ENCODE assay signal across 1 cellular context in genomic region chr6:35240838-35241801, GRCh38.
TF ChIP-seq lines count a peak whose summit lies in the region.

No MANE protein-coding gene starts in this region.

TF ChIP-seq in HepG2, 621 proteins besides CTCF, POLR2A, EP300 and RAD21 (continued from another document and continues in another):
- TF ChIP-seq, protein P1, sequence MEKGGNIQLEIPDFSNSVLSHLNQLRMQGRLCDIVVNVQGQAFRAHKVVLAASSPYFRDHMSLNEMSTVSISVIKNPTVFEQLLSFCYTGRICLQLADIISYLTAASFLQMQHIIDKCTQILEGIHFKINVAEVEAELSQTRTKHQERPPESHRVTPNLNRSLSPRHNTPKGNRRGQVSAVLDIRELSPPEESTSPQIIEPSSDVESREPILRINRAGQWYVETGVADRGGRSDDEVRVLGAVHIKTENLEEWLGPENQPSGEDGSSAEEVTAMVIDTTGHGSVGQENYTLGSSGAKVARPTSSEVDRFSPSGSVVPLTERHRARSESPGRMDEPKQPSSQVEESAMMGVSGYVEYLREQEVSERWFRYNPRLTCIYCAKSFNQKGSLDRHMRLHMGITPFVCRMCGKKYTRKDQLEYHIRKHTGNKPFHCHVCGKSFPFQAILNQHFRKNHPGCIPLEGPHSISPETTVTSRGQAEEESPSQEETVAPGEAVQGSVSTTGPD (CRISPR knock-in tag; IDR thresholded peaks at IDR 0.05), result no peak
- TF ChIP-seq ZSCAN22 (CRISPR knock-in tag; IDR thresholded peaks at IDR 0.05), result no peak
- no peak for TF ChIP-seq AGO2 (optimal IDR thresholded peaks at IDR 0.05; ENCODE audit: low read depth, low read length)
- TF ChIP-seq PLRG1 (conservative IDR thresholded peaks at IDR 0.05), result no peak
- no peak for TF ChIP-seq ZNF576 (CRISPR knock-in tag; IDR thresholded peaks at IDR 0.05)
- no peak for TF ChIP-seq ZFP91 (CRISPR knock-in tag; IDR thresholded peaks at IDR 0.05; ENCODE audit: borderline replicate concordance)
- TF ChIP-seq REXO4 (CRISPR knock-in tag; IDR thresholded peaks at IDR 0.05; ENCODE audit: borderline replicate concordance), result no peak
- TF ChIP-seq E2F5 (CRISPR knock-in tag; conservative IDR thresholded peaks at IDR 0.05), result 0 out of 2 replicates have a peak, but pooled peaks have one; percentile 46
- peak; percentile 69; the same call in 1 of the 2 replicates for TF ChIP-seq ZNF580 (CRISPR knock-in tag; IDR thresholded peaks at IDR 0.05; ENCODE audit: borderline replicate concordance, low read depth)
- TF ChIP-seq, protein P2, sequence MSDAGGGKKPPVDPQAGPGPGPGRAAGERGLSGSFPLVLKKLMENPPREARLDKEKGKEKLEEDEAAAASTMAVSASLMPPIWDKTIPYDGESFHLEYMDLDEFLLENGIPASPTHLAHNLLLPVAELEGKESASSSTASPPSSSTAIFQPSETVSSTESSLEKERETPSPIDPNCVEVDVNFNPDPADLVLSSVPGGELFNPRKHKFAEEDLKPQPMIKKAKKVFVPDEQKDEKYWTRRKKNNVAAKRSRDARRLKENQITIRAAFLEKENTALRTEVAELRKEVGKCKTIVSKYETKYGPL (CRISPR knock-in tag; IDR thresholded peaks at IDR 0.05), result no peak
- no peak for TF ChIP-seq ZFAT (CRISPR knock-in tag; conservative IDR thresholded peaks at IDR 0.05)
- no peak for TF ChIP-seq RARG (CRISPR knock-in tag; IDR thresholded peaks at IDR 0.05; ENCODE audit: low read depth)
- no peak for TF ChIP-seq HMG20B (CRISPR knock-in tag; conservative IDR thresholded peaks at IDR 0.05)
- no peak for TF ChIP-seq YY1 (IDR thresholded peaks at IDR 0.05; ENCODE audit: insufficient read depth, insufficient replicate concordance, low read depth, low read length)
- TF ChIP-seq GATA4 (IDR thresholded peaks at IDR 0.05; ENCODE audit: borderline replicate concordance, low read depth), result no peak
- peak; percentile 42; the same call in 1 of the 2 replicates for TF ChIP-seq RXRA (CRISPR knock-in tag; IDR thresholded peaks at IDR 0.05)
- TF ChIP-seq ZNF17 (CRISPR knock-in tag; IDR thresholded peaks at IDR 0.05), result no peak
- TF ChIP-seq SMARCE1 (IDR thresholded peaks at IDR 0.05; ENCODE audit: borderline replicate concordance), result no peak
- no peak for TF ChIP-seq ZMYM4 (CRISPR knock-in tag; IDR thresholded peaks at IDR 0.05)
- TF ChIP-seq PHF21A (CRISPR knock-in tag; IDR thresholded peaks at IDR 0.05), result no peak
- no peak for TF ChIP-seq ZNF841 (CRISPR knock-in tag; IDR thresholded peaks at IDR 0.05; ENCODE audit: borderline replicate concordance)
- no peak for TF ChIP-seq RFX5 (IDR thresholded peaks at IDR 0.05; ENCODE audit: low read depth, low read length)
- TF ChIP-seq ZMYM2 (CRISPR knock-in tag; IDR thresholded peaks at IDR 0.05), result no peak
- no peak for TF ChIP-seq ZNF160 (CRISPR knock-in tag; IDR thresholded peaks at IDR 0.05)
- no peak for TF ChIP-seq ZNF281 (CRISPR knock-in tag; IDR thresholded peaks at IDR 0.05; ENCODE audit: borderline replicate concordance)
- TF ChIP-seq, protein P3, sequence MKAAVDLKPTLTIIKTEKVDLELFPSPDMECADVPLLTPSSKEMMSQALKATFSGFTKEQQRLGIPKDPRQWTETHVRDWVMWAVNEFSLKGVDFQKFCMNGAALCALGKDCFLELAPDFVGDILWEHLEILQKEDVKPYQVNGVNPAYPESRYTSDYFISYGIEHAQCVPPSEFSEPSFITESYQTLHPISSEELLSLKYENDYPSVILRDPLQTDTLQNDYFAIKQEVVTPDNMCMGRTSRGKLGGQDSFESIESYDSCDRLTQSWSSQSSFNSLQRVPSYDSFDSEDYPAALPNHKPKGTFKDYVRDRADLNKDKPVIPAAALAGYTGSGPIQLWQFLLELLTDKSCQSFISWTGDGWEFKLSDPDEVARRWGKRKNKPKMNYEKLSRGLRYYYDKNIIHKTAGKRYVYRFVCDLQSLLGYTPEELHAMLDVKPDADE (CRISPR knock-in tag; IDR thresholded peaks at IDR 0.05), result no peak
- TF ChIP-seq GATAD2A (CRISPR knock-in tag; IDR thresholded peaks at IDR 0.05), result 0 out of 2 replicates have a peak, but pooled peaks have one; percentile 21
- no peak for TF ChIP-seq ZNF530 (CRISPR knock-in tag; IDR thresholded peaks at IDR 0.05; ENCODE audit: low read depth)
- TF ChIP-seq SP5 (CRISPR knock-in tag; IDR thresholded peaks at IDR 0.05; ENCODE audit: borderline replicate concordance, low read depth), result no peak
- no peak for TF ChIP-seq SMAD9 (CRISPR knock-in tag; IDR thresholded peaks at IDR 0.05)
- TF ChIP-seq KDM4B (CRISPR knock-in tag; IDR thresholded peaks at IDR 0.05), result no peak
- 0 out of 2 replicates have a peak, but pooled peaks have one; percentile 52 for TF ChIP-seq ZNF275 (CRISPR knock-in tag; IDR thresholded peaks at IDR 0.05; ENCODE audit: borderline replicate concordance)
- TF ChIP-seq JUN (CRISPR knock-in tag; IDR thresholded peaks at IDR 0.05), result no peak
- TF ChIP-seq, protein P4, sequence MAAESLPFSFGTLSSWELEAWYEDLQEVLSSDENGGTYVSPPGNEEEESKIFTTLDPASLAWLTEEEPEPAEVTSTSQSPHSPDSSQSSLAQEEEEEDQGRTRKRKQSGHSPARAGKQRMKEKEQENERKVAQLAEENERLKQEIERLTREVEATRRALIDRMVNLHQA (CRISPR knock-in tag; IDR thresholded peaks at IDR 0.05), result no peak
- TF ChIP-seq ZXDC (CRISPR knock-in tag; IDR thresholded peaks at IDR 0.05), result no peak
- peak; percentile 36; the same call in 1 of the 2 replicates for TF ChIP-seq ZNF350 (CRISPR knock-in tag; IDR thresholded peaks at IDR 0.05; ENCODE audit: borderline replicate concordance, low read depth)
- no peak for TF ChIP-seq ZNF776 (CRISPR knock-in tag; IDR thresholded peaks at IDR 0.05)
- no peak for TF ChIP-seq ZNF788 (CRISPR knock-in tag; IDR thresholded peaks at IDR 0.05; ENCODE audit: borderline replicate concordance)
- no peak for TF ChIP-seq PREB (CRISPR knock-in tag; IDR thresholded peaks at IDR 0.05)
- no peak for TF ChIP-seq NAIF1 (CRISPR knock-in tag; IDR thresholded peaks at IDR 0.05; ENCODE audit: borderline replicate concordance)
- TF ChIP-seq ZNF83 (CRISPR knock-in tag; IDR thresholded peaks at IDR 0.05; ENCODE audit: borderline replicate concordance), result peak; percentile 36; the same call in 1 of the 2 replicates
- TF ChIP-seq SP1 (IDR thresholded peaks at IDR 0.05), result no peak
- no peak; the same call in 1 of the 2 replicates for TF ChIP-seq SP1 (CRISPR knock-in tag; IDR thresholded peaks at IDR 0.05)
- TF ChIP-seq ZNF549 (CRISPR knock-in tag; IDR thresholded peaks at IDR 0.05), result no peak
- TF ChIP-seq RCOR2 (CRISPR knock-in tag; IDR thresholded peaks at IDR 0.05), result no peak
- TF ChIP-seq HOXA3 (CRISPR knock-in tag; IDR thresholded peaks at IDR 0.05), result no peak; the same call in 1 of the 2 replicates
- TF ChIP-seq FLYWCH1 (CRISPR knock-in tag; IDR thresholded peaks at IDR 0.05), result no peak
- TF ChIP-seq SUZ12 (IDR thresholded peaks at IDR 0.05; ENCODE audit: low read depth, low read length), result no peak
- no peak for TF ChIP-seq ATF5 (CRISPR knock-in tag; IDR thresholded peaks at IDR 0.05; ENCODE audit: low read depth)
- TF ChIP-seq ZNF558 (CRISPR knock-in tag; IDR thresholded peaks at IDR 0.05; ENCODE audit: borderline replicate concordance), result no peak
- no peak for TF ChIP-seq ETV6 (CRISPR knock-in tag; conservative IDR thresholded peaks at IDR 0.05)
- no peak for TF ChIP-seq NFE2L2 (IDR thresholded peaks at IDR 0.05; ENCODE audit: low read length)
- no peak for TF ChIP-seq ZNF547 (CRISPR knock-in tag; IDR thresholded peaks at IDR 0.05)
- peak; percentile 81; the same call in 1 of the 2 replicates for TF ChIP-seq AHR (CRISPR knock-in tag; IDR thresholded peaks at IDR 0.05)
- 0 out of 2 replicates have a peak, but pooled peaks have one; percentile 35 for TF ChIP-seq DRAP1 (CRISPR knock-in tag; IDR thresholded peaks at IDR 0.05)
- no peak for TF ChIP-seq REL (CRISPR knock-in tag; conservative IDR thresholded peaks at IDR 0.05)
